9 cellular contexts compared by ENCODE assay signal in genomic region chr6:154157082-154157481, GRCh38.
DNase-seq lines count a peak whose midpoint lies in the region; ATAC-seq and TF ChIP-seq lines count a peak whose summit lies in the region.
"Had no signal": no experiment of that assay in that cellular context is flagged by ENCODE, and none has a peak within 500 bp of the region (broad histone marks: within the 10 kb centered on the region; RNA-seq: fewer than 3 reads in every experiment).

No MANE protein-coding gene starts in this region.

- H3K23ac ChIP-seq in H9 (ENCODE audit: insufficient read length, low read depth, low read length) = no peak overlapping the region

- DNase-seq in stimulated activated CD4-positive, alpha-beta T cell treated with anti-CD3 and anti-CD28 coated beads, Interleukin-2, amount 100 ng/mL, for 4 hours (ENCODE audit: low read depth) = peak; percentile 16
- DNase-seq in stimulated activated CD4-positive, alpha-beta T cell treated with anti-CD3 and anti-CD28 coated beads, Interleukin-4, amount 100 ng/mL, for 1 hour = no peak
- DNase-seq in upper lobe of left lung (no peak), H9 (no peak), NCI-H2227 (lab: John Stamatoyannopoulos, UW; ENCODE audit: unreplicated experiment) (no peak), cerebellar nuclear complex (lab: John Stamatoyannopoulos, UW) (no peak)

- peak; percentile 47 for ATAC-seq in HG03139 (IDR thresholded peaks at IDR 0.05; ENCODE audit: unreplicated experiment)
- ATAC-seq in upper lobe of left lung (ENCODE audit: low FRiP score in 2 of 2) = no peak

- H3K18ac ChIP-seq in H9 (ENCODE audit: insufficient read length, low read depth, low read length) = no peak overlapping the region

- H3K79me2 ChIP-seq in H9 (ENCODE audit: insufficient read depth, low read length) = no peaks in the 10 kb centered on the region

- H2AK5ac ChIP-seq in H9 (ENCODE audit: insufficient read length, low read length) = no peak overlapping the region

- H3K9me3 ChIP-seq in upper lobe of left lung (no peaks in the 10 kb centered on the region), H9 (ENCODE audit: control insufficient read depth, low read depth, low read length) (peaks cover 10% of the 10 kb centered on the region)

- no peak overlapping the region for H4K5ac ChIP-seq in H9 (ENCODE audit: insufficient read length, low read depth, low read length)

- H3K4ac ChIP-seq in H9 (ENCODE audit: low read depth, low read length) = no peak overlapping the region

- H3K23me2 ChIP-seq in H9 (ENCODE audit: insufficient read length, low read depth, low read length, poor library complexity, severe bottlenecking) = no peaks in the 10 kb centered on the region

- peaks cover 31% of the 10 kb centered on the region for H3K4me1 Mint-ChIP-seq in brain
- peaks cover 7 to 10% of the 10 kb centered on the region in 2 experiments for H3K4me1 Mint-ChIP-seq in H9

- no peak overlapping the region for H2BK15ac ChIP-seq in H9 (ENCODE audit: low read depth, low read length)

- no peak overlapping the region for H2BK5ac ChIP-seq in H9 (ENCODE audit: insufficient read length, low read length)

- H3K56ac ChIP-seq in H9 (ENCODE audit: insufficient read length, low read depth, low read length) = no peak overlapping the region

- H3K36me3 Mint-ChIP-seq in brain (no peaks in the 10 kb centered on the region), H9 (ENCODE audit: insufficient read depth in 1 of 3, low read depth in 3 of 3) (peaks cover 4 to 13% (median 13%) of the 10 kb centered on the region in 3 experiments; a peak in 4 of 7 replicates)

- H3K9ac ChIP-seq in H9 (ENCODE audit: extremely low read depth, insufficient read length, low read length) = no peak overlapping the region

- H2AFZ ChIP-seq in H9 (ENCODE audit: low read length) = no peak overlapping the region

- H3K4me3 Mint-ChIP-seq in brain (no peak overlapping the region), H9 (no peak overlapping the region)

- H3K36me3 ChIP-seq in upper lobe of left lung = no peaks in the 10 kb centered on the region

- no peak overlapping the region for H2BK12ac ChIP-seq in H9 (ENCODE audit: insufficient read length, low read depth, low read length)

- no peak overlapping the region for H2BK120ac ChIP-seq in H9 (ENCODE audit: low read depth, low read length, poor library complexity, severe bottlenecking)

- H2BK20ac ChIP-seq in H9 (ENCODE audit: low read depth, low read length, poor library complexity, severe bottlenecking) = no peak overlapping the region

- H3T11ph ChIP-seq in H9 (ENCODE audit: low read length) = no peak overlapping the region

- H3K27me3 Mint-ChIP-seq in brain (peaks cover 2% of the 10 kb centered on the region), H9 (ENCODE audit: low read depth) (no peaks in the 10 kb centered on the region)

- H3K9me3 Mint-ChIP-seq in brain (no peaks in the 10 kb centered on the region), H9 (peaks cover 11 to 14% of the 10 kb centered on the region in 2 experiments)

- 36 to 42% methylated on average over 4 of the region's 4 CpGs for WGBS in upper lobe of left lung, 2 donors
- WGBS in H9 (ENCODE audit: extremely low coverage, insufficient read length, low lambda C conversion rate) = no CpG with 5 or more reads among the region's 4 CpGs

- H4K20me1 ChIP-seq in H9 (ENCODE audit: control insufficient read depth, insufficient read depth, insufficient read length) = no peaks in the 10 kb centered on the region

- TF ChIP-seq EP300 in upper lobe of left lung (IDR thresholded peaks at IDR 0.05) = no peak

- H4K8ac ChIP-seq in H9 (replicated peaks; ENCODE audit: insufficient read length, low read depth, low read length) = no peak overlapping the region

- no peak overlapping the region for H4K91ac ChIP-seq in H9 (ENCODE audit: insufficient read length, low read depth, low read length)

- peak overlapping the region in 2 of 4 donors; percentile 23 to 28 for H3K4me3 ChIP-seq in upper lobe of left lung
- H3K4me3 ChIP-seq: SK-N-MC had no signal

- H3K27ac Mint-ChIP-seq in brain (peak overlapping the region in 3 of 5 experiments; percentile 21 to 43 (median 32)), H9 (no peak overlapping the region)

- no peak for TF ChIP-seq CTCF in brain (conservative IDR thresholded peaks at IDR 0.05)
- no peak for TF ChIP-seq CTCF in upper lobe of left lung (IDR thresholded peaks at IDR 0.05)
- TF ChIP-seq CTCF in H9 (conservative IDR thresholded peaks at IDR 0.05) = no peak

- H3K4me1 ChIP-seq in upper lobe of left lung (peaks cover 17 to 24% (median 20%) of the 10 kb centered on the region in 4 donors), H9 (ENCODE audit: insufficient read depth, low read length) (no peaks in the 10 kb centered on the region)

- H3K27ac ChIP-seq in upper lobe of left lung = peak overlapping the region; percentile 26 to 62 (median 52)
- no peak overlapping the region for H3K27ac ChIP-seq in H9 (ENCODE audit: insufficient read length, low read depth, low read length)
- H3K27ac ChIP-seq: SK-N-MC had no signal

- H3K27me3 ChIP-seq in upper lobe of left lung = no peaks in the 10 kb centered on the region
- H3K27me3 ChIP-seq in H9 (ENCODE audit: insufficient read depth, low read length) = no peaks in the 10 kb centered on the region

- no peak for TF ChIP-seq POLR2A in upper lobe of left lung (IDR thresholded peaks at IDR 0.05)

- H3K14ac ChIP-seq in H9 (ENCODE audit: insufficient read depth, low read length) = no peak overlapping the region

- H3K79me1 ChIP-seq in H9 (ENCODE audit: insufficient read depth, low read depth, low read length, poor library complexity, severe bottlenecking) = no peaks in the 10 kb centered on the region

- no peak overlapping the region for H3K4me2 ChIP-seq in H9 (ENCODE audit: insufficient read depth, insufficient read length, low read length)

Comparison
In these comparisons a context has a peak if more than half of its experiments do, and no peak if none do; other contexts are left out.
1. H3K27ac Mint-ChIP-seq: peak in brain (3 of 5); none in H9 (0 of 3).